Comparison of ENCODE assay signal across 25 cellular contexts in genomic region chr19:5996598-5997320, GRCh38.
"Had no signal": no experiment of that assay in that cellular context is flagged by ENCODE, and none has a peak within 500 bp of the region (broad histone marks: within the 10 kb centered on the region; RNA-seq: fewer than 3 reads in every experiment).

No MANE protein-coding gene starts in this region.

- H3K4me3 ChIP-seq: esophagus squamous epithelium, heart right ventricle, lower lobe of right lung, right lobe of liver, suprapubic skin, thyroid gland, vagina had no signal

- FAIRE-seq: endometrium, islet of Langerhans, small intestine had no signal

- DNase-seq: cortex of kidney; effector memory CD8-positive, alpha-beta T cell; erythroblast; esophagus squamous epithelium; foreskin melanocyte; heart right ventricle; hippocampal formation; kidney glomerular epithelial cell; left ventricle myocardium superior; lower lobe of right lung; naive B cell; occipital lobe; right lobe of liver; small intestine; stimulated activated CD4-positive, alpha-beta T cell treated with anti-CD3 and anti-CD28 coated beads, Interleukin-15, amount 100 ng/mL, for 24 hours; stimulated activated CD4-positive, alpha-beta T cell treated with anti-CD3 and anti-CD28 coated beads, Interleukin-2, amount 100 ng/mL, for 48 hours; stimulated activated naive CD4-positive, alpha-beta T cell; stimulated activated naive CD8-positive, alpha-beta T cell treated with anti-CD3 and anti-CD28 coated beads, Interleukin-15, amount 100 ng/mL, for 72 hours; thyroid gland; trophoblast cell had no signal

- H3K27me3 ChIP-seq: esophagus squamous epithelium, heart right ventricle, right lobe of liver, suprapubic skin, thyroid gland, vagina had no signal

- H3K9me3 ChIP-seq: esophagus squamous epithelium, heart right ventricle, lower lobe of right lung, right lobe of liver, suprapubic skin, thyroid gland, vagina had no signal

- H3K79me2 ChIP-seq: parathyroid adenoma had no signal

- H3K27ac ChIP-seq: esophagus squamous epithelium, heart right ventricle, lower lobe of right lung, parathyroid adenoma, right lobe of liver, suprapubic skin, thyroid gland, vagina had no signal

- H2AFZ ChIP-seq: parathyroid adenoma had no signal

- H3K9ac ChIP-seq: parathyroid adenoma had no signal

- H3K36me3 ChIP-seq: right lobe of liver, thyroid gland had no signal

- H3K4me1 ChIP-seq: parathyroid adenoma, right lobe of liver, vagina had no signal

- ATAC-seq: effector memory CD8-positive, alpha-beta T cell; heart right ventricle; left ventricle myocardium superior; lower lobe of right lung; right lobe of liver; stimulated activated naive CD8-positive, alpha-beta T cell treated with anti-CD3 and anti-CD28 coated beads, Interleukin-15, amount 100 ng/mL, for 72 hours had no signal
